In genomic region chr3:45922950-45923590, GRCh38 we compare ENCODE assay signal across 28 cellular contexts. TPM values are rescaled to one million over a fixed set of nuclear protein-coding genes. Genes with fewer than 3 reads are reported as not detected.
DNase-seq lines count a peak whose midpoint lies in the region; ATAC-seq and TF ChIP-seq lines count a peak whose summit lies in the region.
"Had no signal": no experiment of that assay in that cellular context is flagged by ENCODE, and none has a peak within 500 bp of the region (broad histone marks: within the 10 kb centered on the region; RNA-seq: fewer than 3 reads in every experiment).

No MANE protein-coding gene starts in this region.

- peak in 5 of 8 donors; percentile 43 to 72 (median 53) for ATAC-seq in heart right ventricle
- no peak for ATAC-seq in central memory CD8-positive, alpha-beta T cell (replicated peaks; ENCODE audit: extremely low read depth, poor library complexity, severe bottlenecking)
- ATAC-seq in upper lobe of right lung, result peak; percentile 5
- ATAC-seq in HG03565 (IDR thresholded peaks at IDR 0.05; ENCODE audit: unreplicated experiment), result no peak
- no peak for ATAC-seq in left colon
- ATAC-seq: CD8-positive, alpha-beta T cell; Panc1 had no signal

- no peak overlapping the region for H3K27ac ChIP-seq in heart right ventricle
- H3K27ac ChIP-seq in right atrium auricular region, result no peak overlapping the region
- H3K27ac ChIP-seq in HEK293 (ENCODE audit: extremely low read depth, low read depth, low read length), result no peak overlapping the region
- H3K27ac ChIP-seq in upper lobe of right lung, result no peak overlapping the region
- H3K27ac ChIP-seq: HL-60, RWPE1 had no signal

- H3K9me3 ChIP-seq in heart right ventricle (no peaks in the 10 kb centered on the region), right atrium auricular region (no peaks in the 10 kb centered on the region), HEK293 (ENCODE audit: control insufficient read depth, insufficient read depth, low read depth, low read length) (no peaks in the 10 kb centered on the region), upper lobe of right lung (no peaks in the 10 kb centered on the region)
- H3K9me3 ChIP-seq: HAP-1 had no signal

- no peaks in the 10 kb centered on the region for H3K27me3 Mint-ChIP-seq in central memory CD8-positive, alpha-beta T cell

- TF ChIP-seq CTCF in heart right ventricle (IDR thresholded peaks at IDR 0.05), result no peak
- TF ChIP-seq CTCF in right atrium auricular region (IDR thresholded peaks at IDR 0.05), result no peak
- no peak for TF ChIP-seq CTCF in HEK293 (tag by site-specific recombination; IDR thresholded peaks at IDR 0.05)
- TF ChIP-seq CTCF in upper lobe of right lung (IDR thresholded peaks at IDR 0.05), result no peak

- 91 to 93% methylated on average over 4 of the region's 4 CpGs for WGBS in heart right ventricle, 2 donors

- H3K4me3 ChIP-seq in heart right ventricle (no peak overlapping the region), right atrium auricular region (no peak overlapping the region), HEK293 (ENCODE audit: low read depth, low read length) (no peak overlapping the region), upper lobe of right lung (no peak overlapping the region)
- H3K4me3 ChIP-seq: HAP-1 had no signal

- peaks cover 49% of the 10 kb centered on the region for H3K36me3 Mint-ChIP-seq in central memory CD8-positive, alpha-beta T cell (ENCODE audit: insufficient read depth)

- POLR2A ChIA-PET in HEK293 (lab: Yijun Ruan, JAX), result no interaction called here

- intact Hi-C loops in heart right ventricle (cut with DNase I), result loop anchor here in 2 of 10 donors (10.0 kb wide), 1 partner anchor 158 kb away; no protein-coding TSS in a partner anchor
- intact Hi-C loops in upper lobe of right lung (cut with DNase I), result no loop called here
- intact Hi-C loops in left colon (cut with DNase I, micrococcal nuclease), result no loop called here

- CTCF ChIA-PET in HEK293 (lab: Yijun Ruan, JAX), result no interaction called here

- H3K4me1 ChIP-seq in heart right ventricle (peaks cover 0 to 5% (median 0%) of the 10 kb centered on the region in 9 donors), right atrium auricular region (no peaks in the 10 kb centered on the region), HEK293 (ENCODE audit: control insufficient read depth, insufficient read depth, low read length) (no peaks in the 10 kb centered on the region), upper lobe of right lung (no peaks in the 10 kb centered on the region)
- H3K4me1 ChIP-seq: HAP-1 had no signal

- peaks cover 0 to 100% (median 52%) of the 10 kb centered on the region in 9 donors for H3K36me3 ChIP-seq in heart right ventricle
- peaks cover 69% of the 10 kb centered on the region for H3K36me3 ChIP-seq in right atrium auricular region
- peaks cover 0 to 68% of the 10 kb centered on the region in 2 experiments; a peak in 2 of 3 replicates for H3K36me3 ChIP-seq in HEK293 (ENCODE audit: control insufficient read depth in 2 of 2, insufficient read depth in 1 of 2, low read length in 2 of 2)
- peaks cover 83% of the 10 kb centered on the region for H3K36me3 ChIP-seq in upper lobe of right lung

- H3K9me3 Mint-ChIP-seq in central memory CD8-positive, alpha-beta T cell, result no peaks in the 10 kb centered on the region
- H3K9me3 Mint-ChIP-seq: CD8-positive, alpha-beta T cell had no signal

- no peak for DNase-seq in heart right ventricle
- DNase-seq in right atrium auricular region (ENCODE audit: low spot score), result no peak
- no peak for DNase-seq in central memory CD8-positive, alpha-beta T cell (ENCODE audit: low spot score in 2 of 2)
- DNase-seq in upper lobe of right lung, result no peak
- no peak for DNase-seq in left colon
- DNase-seq: C1 segment of cervical spinal cord; CD8-positive, alpha-beta T cell; DMS 273 treated with DMSO at 0.1 percent for 48 hours; DMS79; GF-D8; GOT3; Karpas-422; NCI-H1092; NCI-H1417 treated with DMSO at 0.1 percent for 48 hours; NCI-H1694 treated with DMSO at 0.1 percent for 48 hours; NCI-H2081; NCI-H2171; NCI-H226; NCI-H510A; NCI-H69; SHP77 treated with DMSO at 0.1 percent for 48 hours had no signal

- H3K27me3 ChIP-seq in heart right ventricle (no peaks in the 10 kb centered on the region), right atrium auricular region (no peaks in the 10 kb centered on the region), upper lobe of right lung (no peaks in the 10 kb centered on the region)

- H3K4me1 Mint-ChIP-seq in central memory CD8-positive, alpha-beta T cell, result peaks cover 33% of the 10 kb centered on the region

- peak overlapping the region; percentile 35 for H3K27ac Mint-ChIP-seq in central memory CD8-positive, alpha-beta T cell (ENCODE audit: low read depth)
- H3K27ac Mint-ChIP-seq: CD8-positive, alpha-beta T cell had no signal

- H3K4me3 Mint-ChIP-seq in central memory CD8-positive, alpha-beta T cell, result no peak overlapping the region
- H3K4me3 Mint-ChIP-seq: CD8-positive, alpha-beta T cell had no signal

TF ChIP-seq in HEK293, 187 proteins besides CTCF, POLR2A, EP300 and RAD21:
- TF ChIP-seq SCRT2 (tag by site-specific recombination; IDR thresholded peaks at IDR 0.05) (peak; percentile 75), TSHZ1 (tag by site-specific recombination; IDR thresholded peaks at IDR 0.05; ENCODE audit: borderline replicate concordance) (no peak), SCRT1 (tag by site-specific recombination; IDR thresholded peaks at IDR 0.05; ENCODE audit: borderline replicate concordance) (peak; percentile 51; the same call in 1 of the 2 replicates)

RNA-seq across cellular contexts. Expression of gene CXCR6, which starts 20.2 kb away (rescaled TPM):
- 1 to 10 TPM in 1 of 10 donors, under 1 TPM in 5, not detected in 4; 0.17 to 1.2 (median 0.39) TPM for total RNA-seq in heart right ventricle
- under 1 TPM; 0.22 to 0.36 TPM for polyA plus RNA-seq in heart right ventricle
- 1 to 10 TPM in 1 of 2 donors, not detected in 1; 1.2 TPM for total RNA-seq in right atrium auricular region
- total RNA-seq in upper lobe of right lung, result 4.7 TPM
- 1 to 10 TPM in 1 of 2 donors, under 1 TPM in 1; 0.67 to 1.1 TPM for total RNA-seq in left colon
- total RNA-seq: A673 had no signal

RNA-seq across cellular contexts. Expression of gene CCR9, which starts 36.7 kb away (rescaled TPM):
- total RNA-seq in heart right ventricle (not detected), right atrium auricular region (not detected), upper lobe of right lung (not detected), left colon (under 1 TPM; 0.12 to 0.34 TPM)
- polyA plus RNA-seq in heart right ventricle, result not detected
- total RNA-seq: A673 had no signal

Comparison
In these comparisons a context has a peak if more than half of its experiments do, and no peak if none do; other contexts are left out.
1. ATAC-seq: peak in heart right ventricle (5 of 8) and upper lobe of right lung (single experiment); none in central memory CD8-positive, alpha-beta T cell (single experiment), HG03565 (single experiment) and left colon (single experiment).